8 cellular contexts compared by ENCODE assay signal in the genomic region with DNA sequence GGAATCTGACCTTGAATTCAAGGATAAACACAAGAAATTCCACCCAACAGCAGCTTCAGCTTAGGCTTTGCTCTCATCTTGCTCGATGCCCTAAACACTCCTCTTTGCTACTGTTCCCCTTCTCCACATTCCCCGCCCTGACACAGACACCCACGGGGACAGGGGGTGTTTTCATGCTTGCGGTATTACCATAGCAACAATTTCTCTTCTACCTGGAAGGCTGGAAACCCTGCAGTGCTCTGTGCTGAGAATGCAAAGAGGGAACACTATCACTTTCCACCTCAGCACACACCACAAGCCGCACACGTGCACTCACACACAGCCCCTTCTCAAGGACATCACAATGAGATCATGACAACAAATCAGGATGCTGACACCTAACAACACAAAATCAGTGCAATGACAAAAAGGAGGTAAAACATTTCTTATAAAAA.
DNase-seq lines count a peak whose midpoint lies in the region; ATAC-seq, FAIRE-seq and TF ChIP-seq lines count a peak whose summit lies in the region.
"Had no signal": no experiment of that assay in that cellular context is flagged by ENCODE, and none has a peak within 500 bp of the region (broad histone marks: within the 10 kb centered on the region; RNA-seq: fewer than 3 reads in every experiment).

No MANE protein-coding gene starts in this region.

- H3K36me3 Mint-ChIP-seq in activated CD4-positive, alpha-beta memory T cell treated with anti-CD3 and anti-CD28 coated beads for 36 hours, result peaks cover 32% of the 10 kb centered on the region

- no peaks in the 10 kb centered on the region for H3K9me3 ChIP-seq in esophagus muscularis mucosa

- ATAC-seq in GM19372 (IDR thresholded peaks at IDR 0.05; ENCODE audit: low read depth, unreplicated experiment) (peak; percentile 65), HG03135 (IDR thresholded peaks at IDR 0.05; ENCODE audit: unreplicated experiment) (peak; percentile 68)

- H3K27ac Mint-ChIP-seq in activated CD4-positive, alpha-beta memory T cell treated with anti-CD3 and anti-CD28 coated beads for 36 hours, result peak overlapping the region; percentile 91

- H3K4me1 Mint-ChIP-seq in activated CD4-positive, alpha-beta memory T cell treated with anti-CD3 and anti-CD28 coated beads for 36 hours (ENCODE audit: low read depth), result peaks cover 91% of the 10 kb centered on the region

- no peak overlapping the region for H3K4me3 ChIP-seq in esophagus muscularis mucosa

- TF ChIP-seq EP300 in esophagus muscularis mucosa (IDR thresholded peaks at IDR 0.05), result no peak

- H3K9me3 Mint-ChIP-seq in activated CD4-positive, alpha-beta memory T cell treated with anti-CD3 and anti-CD28 coated beads for 36 hours, result no peaks in the 10 kb centered on the region

- FAIRE-seq in RCC 7860 (lab: Jason Lieb, UNC), result no peak
- FAIRE-seq: TTC549 had no signal

- H3K27ac ChIP-seq in esophagus muscularis mucosa (replicated peaks in 1 of 4), result peak overlapping the region; percentile 91 to 96 (median 92)

- 30% methylated on average over 6 of the region's 6 CpGs for WGBS in esophagus muscularis mucosa

- intact Hi-C loops in activated CD4-positive, alpha-beta memory T cell treated with anti-CD3 and anti-CD28 coated beads for 36 hours (cut with micrococcal nuclease), result loop anchor here (1.0 to 5.0 kb wide), 3 partner anchors 8 to 122 kb away; no protein-coding TSS in a partner anchor
- intact Hi-C loops in esophagus muscularis mucosa (cut with DNase I), result loop anchor here (5.0 kb wide), 1 partner anchor 33 kb away; no protein-coding TSS in a partner anchor

- DNase-seq in activated CD4-positive, alpha-beta memory T cell treated with anti-CD3 and anti-CD28 coated beads for 36 hours, result peak; percentile 90
- DNase-seq in esophagus muscularis mucosa (ENCODE audit: extremely low spot score) (no peak), RCC 7860 (ENCODE audit: low spot score) (no peak), NOMO-1 (lab: John Stamatoyannopoulos, UW; ENCODE audit: unreplicated experiment in 2 of 2) (no peak)
- peak; percentile 34 to 45 for DNase-seq in stimulated activated CD4-positive, alpha-beta T cell treated with anti-CD3 and anti-CD28 coated beads, Interleukin-1b, Interleukin-23, amount 100 ng/mL, for 1 hour (ENCODE audit: low read depth in 2 of 2)

- TF ChIP-seq CTCF in esophagus muscularis mucosa (IDR thresholded peaks at IDR 0.05), result no peak

- no peaks in the 10 kb centered on the region for H3K27me3 ChIP-seq in esophagus muscularis mucosa

- H3K36me3 ChIP-seq in esophagus muscularis mucosa, result peaks cover 0 to 22% (median 11%) of the 10 kb centered on the region in 4 donors

- no peak for TF ChIP-seq POLR2A in esophagus muscularis mucosa (IDR thresholded peaks at IDR 0.05; ENCODE audit: low read depth)

- peaks cover 87 to 98% (median 95%) of the 10 kb centered on the region in 4 donors for H3K4me1 ChIP-seq in esophagus muscularis mucosa

- no peaks in the 10 kb centered on the region for H3K27me3 Mint-ChIP-seq in activated CD4-positive, alpha-beta memory T cell treated with anti-CD3 and anti-CD28 coated beads for 36 hours

- H3K4me3 Mint-ChIP-seq in activated CD4-positive, alpha-beta memory T cell treated with anti-CD3 and anti-CD28 coated beads for 36 hours, result peak overlapping the region; percentile 27

- POLR2A ChIA-PET in activated CD4-positive, alpha-beta memory T cell treated with anti-CD3 and anti-CD28 coated beads for 36 hours (lab: Charles Lee), result interaction anchor here (1.2 to 1.3 kb wide), 2 partner anchors 9 to 12 kb away, joined by 4 read pairs; no protein-coding TSS in a partner anchor

- CTCF ChIA-PET in activated CD4-positive, alpha-beta memory T cell treated with anti-CD3 and anti-CD28 coated beads for 36 hours (lab: Charles Lee), result interaction anchor here (1.4 to 6.2 kb wide), 4 partner anchors 12 to 205 kb away, joined by 5 to 43 read pairs (median 22); no protein-coding TSS in a partner anchor

Comparison
In these comparisons a context has a peak if more than half of its experiments do, and no peak if none do; other contexts are left out.
1. DNase-seq: peak in activated CD4-positive, alpha-beta memory T cell treated with anti-CD3 and anti-CD28 coated beads for 36 hours (single experiment) and stimulated activated CD4-positive, alpha-beta T cell treated with anti-CD3 and anti-CD28 coated beads, Interleukin-1b, Interleukin-23, amount 100 ng/mL, for 1 hour (2 of 2); none in esophagus muscularis mucosa (single experiment), RCC 7860 (single experiment) and NOMO-1 (0 of 2).